ENCODE assay signal across 1 cellular context in genomic region chr3:194481525-194482195, GRCh38.
A peak's percentile ranks its signal among the peaks of the same experiment; 100 is the strongest.
TF ChIP-seq lines count a peak whose summit lies in the region.

No MANE protein-coding gene starts in this region.

TF ChIP-seq in HEK293, 187 proteins besides CTCF, POLR2A, EP300 and RAD21 (continued from another document):
- TF ChIP-seq REST (tag by site-specific recombination; IDR thresholded peaks at IDR 0.05) (peak; percentile 44; the same call in 1 of the 2 replicates), ZBTB7A (tag by site-specific recombination; IDR thresholded peaks at IDR 0.05; ENCODE audit: low read depth) (no peak), ZBTB49 (tag by site-specific recombination; IDR thresholded peaks at IDR 0.05; ENCODE audit: low read depth) (no peak)
